ENCODE assay signal across 12 cellular contexts in genomic region chr2:193240752-193241151, GRCh38.
DNase-seq lines count a peak whose midpoint lies in the region; ATAC-seq and TF ChIP-seq lines count a peak whose summit lies in the region.
"Had no signal": no experiment of that assay in that cellular context is flagged by ENCODE, and none has a peak within 500 bp of the region (broad histone marks: within the 10 kb centered on the region; RNA-seq: fewer than 3 reads in every experiment).

No MANE protein-coding gene starts in this region.

- no peak overlapping the region for H3K4me2 ChIP-seq in mesendoderm (ENCODE audit: low read length)

- no peak overlapping the region for H3K4me3 Mint-ChIP-seq in CD4-positive, alpha-beta T cell

- H2BK15ac ChIP-seq in mesendoderm (replicated peaks; ENCODE audit: low read depth): no peak overlapping the region

- H3K36me3 ChIP-seq in Panc1 (ENCODE audit: control insufficient read depth, insufficient read depth, low read length): no peaks in the 10 kb centered on the region
- no peaks in the 10 kb centered on the region for H3K36me3 ChIP-seq in mesendoderm (ENCODE audit: control insufficient read depth, insufficient read depth, low read length)
- no peaks in the 10 kb centered on the region for H3K36me3 ChIP-seq in effector memory CD4-positive, alpha-beta T cell (ENCODE audit: control insufficient read depth, insufficient read depth, low read length)

- POLR2A ChIA-PET in Panc1 (lab: Charles Lee): no interaction called here
- POLR2A ChIA-PET in CD4-positive, alpha-beta T cell (lab: Charles Lee): no interaction called here

- H2BK120ac ChIP-seq in mesendoderm (ENCODE audit: low read depth, low read length): no peak overlapping the region

- H3K23ac ChIP-seq in mesendoderm (ENCODE audit: low read length): no peak overlapping the region

- no peaks in the 10 kb centered on the region for H3K4me1 Mint-ChIP-seq in CD4-positive, alpha-beta T cell (ENCODE audit: low read depth)

- H3K4me3 ChIP-seq in Panc1 (ENCODE audit: low read depth in 2 of 2, low read length in 2 of 2) (no peak overlapping the region), mesendoderm (ENCODE audit: low read length) (no peak overlapping the region)
- no peak overlapping the region for H3K4me3 ChIP-seq in effector memory CD4-positive, alpha-beta T cell (ENCODE audit: insufficient read depth, low read depth, low read length, poor library complexity, severe bottlenecking)
- H3K4me3 ChIP-seq: psoas muscle had no signal

- no peak overlapping the region for H4K5ac ChIP-seq in mesendoderm (ENCODE audit: low read length)

- no peak overlapping the region for H3K18ac ChIP-seq in mesendoderm (ENCODE audit: low read length)

- no peak overlapping the region for H2AK5ac ChIP-seq in mesendoderm (ENCODE audit: low read length)

- DNase-seq in Panc1 (ENCODE audit: low read depth, low spot score) (no peak), mesendoderm (peak; percentile 44)
- no peak for DNase-seq in CD4-positive, alpha-beta T cell
- DNase-seq in effector memory CD4-positive, alpha-beta T cell: no peak
- no peak for DNase-seq in activated effector memory CD4-positive, alpha-beta T cell treated with anti-CD3 and anti-CD28 coated beads, Interleukin-2, amount 50 U/mL, for 16 hours
- DNase-seq: aorta, NCI-H146, psoas muscle had no signal

- no peak overlapping the region for H3K4ac ChIP-seq in mesendoderm (ENCODE audit: low read depth, low read length)

- no peaks in the 10 kb centered on the region for H3K36me3 Mint-ChIP-seq in CD4-positive, alpha-beta T cell (ENCODE audit: low read depth)

- in situ Hi-C loops in Panc1 (cut with HindIII; ENCODE audit: low pct_unique_long_range_greater_than_20kb, low sequenced_read_pairs): no loop called here

- ATAC-seq in GM18858 (IDR thresholded peaks at IDR 0.05; ENCODE audit: unreplicated experiment) (peak; percentile 52), HG02938 (IDR thresholded peaks at IDR 0.05; ENCODE audit: unreplicated experiment) (peak; percentile 53), Panc1 (no peak), GM21737 (IDR thresholded peaks at IDR 0.05; ENCODE audit: unreplicated experiment) (no peak)
- no peak for ATAC-seq in CD4-positive, alpha-beta T cell (ENCODE audit: poor library complexity)
- ATAC-seq: psoas muscle had no signal

- peak; percentile 13; the same call in 1 of the 2 replicates for TF ChIP-seq CTCF in Panc1 (IDR thresholded peaks at IDR 0.05)
- TF ChIP-seq CTCF in CD4-positive, alpha-beta T cell (IDR thresholded peaks at IDR 0.05): no peak

- H4K8ac ChIP-seq in mesendoderm (ENCODE audit: low read depth, low read length): no peak overlapping the region

- no peaks in the 10 kb centered on the region for H3K79me2 ChIP-seq in mesendoderm (ENCODE audit: control insufficient read depth, insufficient read depth, low read length)

- no peaks in the 10 kb centered on the region for H3K9me3 ChIP-seq in Panc1 (ENCODE audit: control insufficient read depth, insufficient read depth, low read depth, low read length)
- no peaks in the 10 kb centered on the region for H3K9me3 ChIP-seq in CD4-positive, alpha-beta T cell (ENCODE audit: control insufficient read depth, low read length)
- H3K9me3 ChIP-seq in effector memory CD4-positive, alpha-beta T cell (ENCODE audit: control insufficient read depth, low read length): no peaks in the 10 kb centered on the region
- H3K9me3 ChIP-seq: psoas muscle had no signal

- CTCF ChIA-PET in Panc1 (lab: Charles Lee): no interaction called here
- CTCF ChIA-PET in CD4-positive, alpha-beta T cell (lab: Charles Lee): no interaction called here

- intact Hi-C loops in Panc1 (cut with micrococcal nuclease; ENCODE audit: unreplicated experiment): no loop called here
- intact Hi-C loops in CD4-positive, alpha-beta T cell (cut with DNase I, micrococcal nuclease): loop anchor here in 1 of 2 experiments (10.0 kb wide), 1 partner anchor 674 kb away; no protein-coding TSS in a partner anchor

- H3K79me1 ChIP-seq in mesendoderm (ENCODE audit: low read length): no peaks in the 10 kb centered on the region

- no peak overlapping the region for H2BK5ac ChIP-seq in mesendoderm (ENCODE audit: low read length)

- H3K9me3 Mint-ChIP-seq in CD4-positive, alpha-beta T cell: no peaks in the 10 kb centered on the region

- no peak overlapping the region for H3K56ac ChIP-seq in mesendoderm (ENCODE audit: low read length)

- 100% methylated on average over 1 of the region's 1 CpG for WGBS in mesendoderm (ENCODE audit: extremely low coverage, insufficient coverage, low lambda C conversion rate)

- H3K27ac ChIP-seq in Panc1 (ENCODE audit: low read length) (no peak overlapping the region), mesendoderm (ENCODE audit: low read depth, low read length) (no peak overlapping the region)
- H3K27ac ChIP-seq in CD4-positive, alpha-beta T cell (ENCODE audit: low read depth, low read length): no peak overlapping the region
- no peak overlapping the region for H3K27ac ChIP-seq in effector memory CD4-positive, alpha-beta T cell (ENCODE audit: insufficient read depth, low read length, poor library complexity, severe bottlenecking)
- H3K27ac ChIP-seq: psoas muscle, VCaP had no signal

- H3K4me1 ChIP-seq in Panc1 (ENCODE audit: control insufficient read depth, insufficient read depth, low read length) (no peaks in the 10 kb centered on the region), mesendoderm (ENCODE audit: control insufficient read depth, low read depth, low read length) (no peaks in the 10 kb centered on the region)
- no peaks in the 10 kb centered on the region for H3K4me1 ChIP-seq in effector memory CD4-positive, alpha-beta T cell (ENCODE audit: control insufficient read depth, insufficient read depth, low read length, poor library complexity, severe bottlenecking)
- H3K4me1 ChIP-seq: psoas muscle had no signal

- BruUV-seq in Panc1 (replicated peaks; lab: Mats Ljungman, UMichigan): no TSS peak

- H3K27me3 ChIP-seq in Panc1 (ENCODE audit: control insufficient read depth, insufficient read depth, low read length): no peaks in the 10 kb centered on the region
- no peaks in the 10 kb centered on the region for H3K27me3 ChIP-seq in mesendoderm (ENCODE audit: insufficient read depth, low read length, poor library complexity)
- H3K27me3 ChIP-seq in CD4-positive, alpha-beta T cell (ENCODE audit: control insufficient read depth, insufficient read depth, low read length): no peaks in the 10 kb centered on the region
- no peaks in the 10 kb centered on the region for H3K27me3 ChIP-seq in effector memory CD4-positive, alpha-beta T cell (replicated peaks; ENCODE audit: control insufficient read depth, insufficient read depth, low read length, poor library complexity, severe bottlenecking)

- no peaks in the 10 kb centered on the region for H3K27me3 Mint-ChIP-seq in CD4-positive, alpha-beta T cell

- no peak overlapping the region for H3K9ac ChIP-seq in mesendoderm (ENCODE audit: low read length)

- H3K27ac Mint-ChIP-seq in CD4-positive, alpha-beta T cell: no peak overlapping the region

Comparison
In these comparisons a context has a peak if more than half of its experiments do, and no peak if none do; other contexts are left out.
1. ATAC-seq: peak in GM18858 (single experiment) and HG02938 (single experiment); none in Panc1 (single experiment), GM21737 (single experiment) and CD4-positive, alpha-beta T cell (single experiment).